In the genomic region with DNA sequence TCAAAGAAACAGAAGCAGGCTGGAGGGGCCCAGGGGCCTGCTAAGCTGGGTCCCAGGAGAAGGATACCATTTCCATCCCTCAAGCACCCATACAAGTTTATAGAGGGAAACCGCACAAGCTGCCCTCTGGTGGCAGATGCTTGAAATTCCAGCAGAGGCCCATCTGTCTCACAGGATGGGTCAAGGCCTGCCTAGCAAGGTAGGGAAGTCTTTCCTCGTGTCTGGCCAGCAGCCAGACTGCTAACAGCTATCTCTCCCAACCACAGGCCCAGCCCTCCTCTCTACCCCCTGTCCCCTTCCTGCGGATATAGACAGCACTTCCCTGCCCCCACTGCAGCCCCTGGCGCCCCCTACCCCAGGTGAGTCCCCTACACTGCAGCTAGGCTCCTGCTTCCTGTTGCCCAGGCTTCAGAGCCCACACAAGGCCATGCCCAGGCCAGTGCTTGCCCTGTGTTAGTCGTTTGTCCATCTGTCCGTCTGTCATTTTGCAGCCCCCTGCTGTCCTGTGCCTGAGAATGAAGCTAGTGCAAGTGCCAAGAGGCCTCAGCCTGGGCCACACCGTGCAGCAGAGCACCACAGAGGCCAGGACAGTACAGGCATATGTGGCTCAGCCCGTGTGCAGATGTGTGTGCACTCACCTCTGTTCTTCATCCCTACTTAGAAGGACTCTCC, we compare ENCODE assay signal across 8 cellular contexts. TPM values are rescaled to one million over a fixed set of nuclear protein-coding genes. Genes with fewer than 3 reads are reported as not detected.
A peak's percentile ranks its signal among the peaks of the same experiment; 100 is the strongest.
DNase-seq lines count a peak whose midpoint lies in the region; ATAC-seq and TF ChIP-seq lines count a peak whose summit lies in the region.

No MANE protein-coding gene starts in this region.

- peak; percentile 46 for DNase-seq in COLO668 (lab: John Stamatoyannopoulos, UW; ENCODE audit: unreplicated experiment)
- peak; percentile 67 for DNase-seq in MV-4-11 (lab: John Stamatoyannopoulos, UW)
- peak; percentile 49 for DNase-seq in T-helper 2 cell treated with Interferon-gamma antibody and Interleukin-4, amounts not matched to agents 5 μg/mL and 100 μg/mL, for 36 hours (ENCODE audit: low spot score)
- peak; percentile 96 for DNase-seq in MCF 10A (ENCODE audit: unreplicated experiment)
- DNase-seq in immature natural killer cell = peak; percentile 67 to 71 (median 70)
- DNase-seq in stimulated activated CD4-positive, alpha-beta T cell treated with anti-CD3 and anti-CD28 coated beads, Interleukin-4, amount 100 ng/mL, for 1 hour = peak; percentile 64

- peak; percentile 93 for TF ChIP-seq CTCF in MCF 10A (IDR thresholded peaks at IDR 0.05; ENCODE audit: unreplicated experiment)

- peaks cover 2% of the 10 kb centered on the region for H3K27me3 Mint-ChIP-seq in T-helper 2 cell treated with Interferon-gamma antibody and Interleukin-4, amounts not matched to agents 5 μg/mL and 100 μg/mL, for 36 hours (ENCODE audit: low read depth)
- no peaks in the 10 kb centered on the region for H3K27me3 Mint-ChIP-seq in MCF 10A (ENCODE audit: insufficient read depth, unreplicated experiment)
- peaks cover 8 to 26% (median 22%) of the 10 kb centered on the region in 3 donors for H3K27me3 Mint-ChIP-seq in immature natural killer cell (ENCODE audit: low read depth in 3 of 3)

- intact Hi-C loops in MCF 10A (cut with micrococcal nuclease) = loop anchor here (1.0 kb wide), 3 partner anchors 38 to 114 kb away; no protein-coding TSS in a partner anchor

- no peaks in the 10 kb centered on the region for H3K9me3 Mint-ChIP-seq in T-helper 2 cell treated with Interferon-gamma antibody and Interleukin-4, amounts not matched to agents 5 μg/mL and 100 μg/mL, for 36 hours
- H3K9me3 Mint-ChIP-seq in MCF 10A (ENCODE audit: unreplicated experiment) = no peaks in the 10 kb centered on the region
- no peaks in the 10 kb centered on the region for H3K9me3 Mint-ChIP-seq in immature natural killer cell

- BruUV-seq in MCF 10A (replicated peaks; lab: Mats Ljungman, UMichigan) = no TSS peak

- H3K27ac Mint-ChIP-seq in T-helper 2 cell treated with Interferon-gamma antibody and Interleukin-4, amounts not matched to agents 5 μg/mL and 100 μg/mL, for 36 hours = peak overlapping the region; percentile 28
- H3K27ac Mint-ChIP-seq in MCF 10A (ENCODE audit: low read depth, unreplicated experiment) (peak overlapping the region; percentile 60), immature natural killer cell (peak overlapping the region; percentile 48 to 92 (median 86))

- ATAC-seq in GM21447 (IDR thresholded peaks at IDR 0.05; ENCODE audit: unreplicated experiment) (peak; percentile 45), GM21381 (IDR thresholded peaks at IDR 0.05; ENCODE audit: unreplicated experiment) (no peak)

- peaks cover 36% of the 10 kb centered on the region for H3K36me3 Mint-ChIP-seq in T-helper 2 cell treated with Interferon-gamma antibody and Interleukin-4, amounts not matched to agents 5 μg/mL and 100 μg/mL, for 36 hours (ENCODE audit: low read depth)
- H3K36me3 Mint-ChIP-seq in MCF 10A (ENCODE audit: insufficient read depth, unreplicated experiment) = peaks cover 67% of the 10 kb centered on the region
- peaks cover 1 to 18% (median 7%) of the 10 kb centered on the region in 3 donors for H3K36me3 Mint-ChIP-seq in immature natural killer cell

- no peak overlapping the region for H3K4me3 Mint-ChIP-seq in T-helper 2 cell treated with Interferon-gamma antibody and Interleukin-4, amounts not matched to agents 5 μg/mL and 100 μg/mL, for 36 hours
- H3K4me3 Mint-ChIP-seq in MCF 10A (ENCODE audit: unreplicated experiment) = no peak overlapping the region
- H3K4me3 Mint-ChIP-seq in immature natural killer cell = no peak overlapping the region

- POLR2A ChIA-PET in MCF 10A (lab: Yijun Ruan, JAX) = interaction anchor here (0.6 to 4.5 kb wide), 13 partner anchors 10 to 599 kb away, joined by 3 to 44 read pairs (median 3); partner anchors contain the start of gene SKP1

- CTCF ChIA-PET in MCF 10A (lab: Yijun Ruan, JAX) = interaction anchor here (0.5 to 19.8 kb wide), 44 partner anchors 11 to 1731 kb away, joined by 3 to 867 read pairs (median 4); no protein-coding TSS in a partner anchor

- peaks cover 38% of the 10 kb centered on the region for H3K4me1 Mint-ChIP-seq in T-helper 2 cell treated with Interferon-gamma antibody and Interleukin-4, amounts not matched to agents 5 μg/mL and 100 μg/mL, for 36 hours (ENCODE audit: low read depth)
- H3K4me1 Mint-ChIP-seq in MCF 10A (ENCODE audit: insufficient read depth, unreplicated experiment) (peaks cover 23% of the 10 kb centered on the region), immature natural killer cell (peaks cover 57 to 68% of the 10 kb centered on the region in 2 donors)

RNA-seq across cellular contexts. Expression of gene TCF7, which starts 26.2 kb away (rescaled TPM):
- 0.29 and 0.42 TPM in 2 replicates for total RNA-seq in MCF 10A (2022)
- polyA plus RNA-seq in immature natural killer cell = 10 to 100 TPM; 14.9 to 50.9 (median 38.2) TPM

RNA-seq across cellular contexts. Expression of gene SKP1, which starts 36.1 kb away (rescaled TPM):
- total RNA-seq in MCF 10A (2022) = 415 and 488 TPM in 2 replicates
- 1,000 to 10,000 TPM in 2 of 3 donors, 100 to 1,000 TPM in 1; 955 to 1,349 (median 1,131) TPM for polyA plus RNA-seq in immature natural killer cell

Comparison
In these comparisons a context has a peak if more than half of its experiments do, and no peak if none do; other contexts are left out.
1. DNase-seq: peak in every context shown above with its lines; median percentile 96 in MCF 10A; 70 in immature natural killer cell; 67 in MV-4-11; 64 in stimulated activated CD4-positive, alpha-beta T cell treated with anti-CD3 and anti-CD28 coated beads, Interleukin-4, amount 100 ng/mL, for 1 hour; 49 in T-helper 2 cell treated with Interferon-gamma antibody and Interleukin-4, amounts not matched to agents 5 μg/mL and 100 μg/mL, for 36 hours; 46 in COLO668.
2. H3K27ac Mint-ChIP-seq: peak in every context shown above with its lines; median percentile 86 in immature natural killer cell; 60 in MCF 10A; 28 in T-helper 2 cell treated with Interferon-gamma antibody and Interleukin-4, amounts not matched to agents 5 μg/mL and 100 μg/mL, for 36 hours.